Comparison of ENCODE assay signal across 1 cellular context in genomic region chrX:12950851-12951589, GRCh38.
TF ChIP-seq lines count a peak whose summit lies in the region.

No MANE protein-coding gene starts in this region.

TF ChIP-seq in K562, 482 proteins besides CTCF, POLR2A, EP300 and RAD21 (continued from another document and continues in another):
- TF ChIP-seq C11orf30 (IDR thresholded peaks at IDR 0.05; ENCODE audit: low read depth) (no peak), NFXL1 (CRISPR knock-in tag; IDR thresholded peaks at IDR 0.05) (no peak), AFF4 (CRISPR knock-in tag; IDR thresholded peaks at IDR 0.05) (no peak), JUND (IDR thresholded peaks at IDR 0.05; ENCODE audit: borderline replicate concordance, low read depth, low read length) (no peak), JUND (tag; IDR thresholded peaks at IDR 0.05; ENCODE audit: borderline replicate concordance, low read depth, low read length) (peak; percentile 14; the same call in 1 of the 3 replicates), TSHZ1 (CRISPR knock-in tag; IDR thresholded peaks at IDR 0.05) (no peak), RAD51 (IDR thresholded peaks at IDR 0.05; ENCODE audit: borderline replicate concordance, low read depth) (no peak), NR3C1 (CRISPR knock-in tag; IDR thresholded peaks at IDR 0.05) (no peak), ZNF511 (CRISPR knock-in tag; IDR thresholded peaks at IDR 0.05) (no peak), RERE (CRISPR knock-in tag; IDR thresholded peaks at IDR 0.05; ENCODE audit: borderline replicate concordance) (no peak), NR4A1 (CRISPR knock-in tag; IDR thresholded peaks at IDR 0.05) (no peak), NR4A1 (tag; IDR thresholded peaks at IDR 0.05) (no peak), SAP30 (IDR thresholded peaks at IDR 0.05; ENCODE audit: borderline replicate concordance, insufficient read depth, low read depth, low read length, poor library complexity, severe bottlenecking) (no peak), KHSRP (IDR thresholded peaks at IDR 0.05) (no peak), HMGN3 (IDR thresholded peaks at IDR 0.05; ENCODE audit: borderline replicate concordance, extremely low read depth, insufficient read length, low read depth, low read length) (no peak), RBFOX2 (IDR thresholded peaks at IDR 0.05; ENCODE audit: low read depth, low read length) (no peak), BRF1 (IDR thresholded peaks at IDR 0.05; ENCODE audit: borderline replicate concordance, extremely low read depth, insufficient read length) (no peak), ZNF785 (CRISPR knock-in tag; IDR thresholded peaks at IDR 0.05) (no peak), SIRT6 (IDR thresholded peaks at IDR 0.05; ENCODE audit: low read depth, low read length) (no peak), HNRNPH1 (optimal IDR thresholded peaks at IDR 0.05; ENCODE audit: low read depth, low read length) (no peak), IRF1 (CRISPR knock-in tag; IDR thresholded peaks at IDR 0.05; ENCODE audit: borderline replicate concordance) (no peak), CTBP1 (IDR thresholded peaks at IDR 0.05; ENCODE audit: borderline replicate concordance) (peak; percentile 45), GATA2 (CRISPR knock-in tag; IDR thresholded peaks at IDR 0.05) (no peak), E2F4 (CRISPR knock-in tag; IDR thresholded peaks at IDR 0.05; ENCODE audit: low read depth) (no peak), ZC3H8 (IDR thresholded peaks at IDR 0.05) (no peak), RCOR1 (IDR thresholded peaks at IDR 0.05; ENCODE audit: borderline replicate concordance in 1 of 2, low read depth in 2 of 2, low read length in 2 of 2) (0 out of 4 replicates have a peak, but pooled peaks of 1 of the 2 experiments have one; percentile 37), ZNF780A (CRISPR knock-in tag; IDR thresholded peaks at IDR 0.05) (no peak), SNRNP70 (optimal IDR thresholded peaks at IDR 0.05; ENCODE audit: low read depth, low read length) (no peak), ZBTB1 (CRISPR knock-in tag; IDR thresholded peaks at IDR 0.05; ENCODE audit: borderline replicate concordance, low read depth) (no peak), ZBTB17 (CRISPR knock-in tag; IDR thresholded peaks at IDR 0.05) (no peak), CREBBP (IDR thresholded peaks at IDR 0.05; ENCODE audit: low read depth, low read length) (no peak), MBD2 (IDR thresholded peaks at IDR 0.05; ENCODE audit: borderline replicate concordance, low read depth) (no peak), BRD9 (IDR thresholded peaks at IDR 0.05; ENCODE audit: low read depth, partially characterized antibody) (peak; percentile 69), RNF219 (CRISPR knock-in tag; IDR thresholded peaks at IDR 0.05) (no peak), TARDBP (IDR thresholded peaks at IDR 0.05) (no peak), SMAD3 (CRISPR knock-in tag; conservative IDR thresholded peaks at IDR 0.05) (no peak), RFX1 (IDR thresholded peaks at IDR 0.05) (no peak), ZNF589 (CRISPR knock-in tag; IDR thresholded peaks at IDR 0.05; ENCODE audit: low read depth) (peak; percentile 47; the same call in 1 of the 2 replicates), USF2 (CRISPR knock-in tag; IDR thresholded peaks at IDR 0.05) (no peak), CXXC5 (CRISPR knock-in tag; IDR thresholded peaks at IDR 0.05) (peak; percentile 37; the same call in 1 of the 2 replicates), CHD2 (IDR thresholded peaks at IDR 0.05; ENCODE audit: low read depth, low read length) (no peak)
